1 cellular context compared by ENCODE assay signal in genomic region chr2:209145941-209146681, GRCh38.
TF ChIP-seq lines count a peak whose summit lies in the region.

No MANE protein-coding gene starts in this region.

TF ChIP-seq in H1, 55 proteins besides CTCF, POLR2A, EP300 and RAD21:
- TF ChIP-seq SP1 (IDR thresholded peaks at IDR 0.05; ENCODE audit: low read depth, low read length) (peak; percentile 26; the same call in 1 of the 2 replicates), HDAC6 (IDR thresholded peaks at IDR 0.05; ENCODE audit: low read depth, low read length) (no peak), CBX5 (IDR thresholded peaks at IDR 0.05; ENCODE audit: low read depth, low read length) (no peak), NANOG (IDR thresholded peaks at IDR 0.05; ENCODE audit: insufficient read depth, low read depth, low read length, poor library complexity, severe bottlenecking) (peak; percentile 84), TEAD4 (IDR thresholded peaks at IDR 0.05; ENCODE audit: low read depth, low read length) (peak; percentile 42; the same call in 1 of the 2 replicates), FOSL1 (IDR thresholded peaks at IDR 0.05; ENCODE audit: insufficient read depth, low read depth, low read length) (no peak)
- TF ChIP-seq, protein P1, sequence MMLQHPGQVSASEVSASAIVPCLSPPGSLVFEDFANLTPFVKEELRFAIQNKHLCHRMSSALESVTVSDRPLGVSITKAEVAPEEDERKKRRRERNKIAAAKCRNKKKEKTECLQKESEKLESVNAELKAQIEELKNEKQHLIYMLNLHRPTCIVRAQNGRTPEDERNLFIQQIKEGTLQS (IDR thresholded peaks at IDR 0.05; ENCODE audit: insufficient read depth, low read depth, low read length) = no peak
